Comparison of ENCODE assay signal across 1 cellular context in genomic region chr12:49462103-49462739, GRCh38.
TF ChIP-seq lines count a peak whose summit lies in the region.

No MANE protein-coding gene starts in this region.

TF ChIP-seq in GM12878, 131 proteins besides CTCF, POLR2A, EP300 and RAD21 (continued from another document):
- no peak for TF ChIP-seq SMAD1 (IDR thresholded peaks at IDR 0.05; ENCODE audit: low read depth, partially characterized antibody)
- no peak for TF ChIP-seq KAT2A (conservative IDR thresholded peaks at IDR 0.05; ENCODE audit: control insufficient read depth, low read depth, low read length)
- TF ChIP-seq NFYA (IDR thresholded peaks at IDR 0.05; ENCODE audit: borderline replicate concordance, low read depth, low read length), result no peak
- no peak for TF ChIP-seq IKZF2 (IDR thresholded peaks at IDR 0.05)
- TF ChIP-seq TCF7 (IDR thresholded peaks at IDR 0.05; ENCODE audit: borderline replicate concordance), result no peak
- TF ChIP-seq KDM1A (IDR thresholded peaks at IDR 0.05; ENCODE audit: borderline replicate concordance), result no peak
- no peak for TF ChIP-seq E4F1 (IDR thresholded peaks at IDR 0.05; ENCODE audit: borderline replicate concordance, partially characterized antibody)
- no peak for TF ChIP-seq BCL3 (IDR thresholded peaks at IDR 0.05; ENCODE audit: borderline replicate concordance, insufficient read depth, low read depth, low read length, poor library complexity, severe bottlenecking)
- no peak for TF ChIP-seq MLLT1 (IDR thresholded peaks at IDR 0.05)
- TF ChIP-seq CEBPZ (IDR thresholded peaks at IDR 0.05; ENCODE audit: low read depth, low read length), result no peak
- TF ChIP-seq IRF3 (IDR thresholded peaks at IDR 0.05), result no peak
